1 cellular context compared by ENCODE assay signal in the genomic region with DNA sequence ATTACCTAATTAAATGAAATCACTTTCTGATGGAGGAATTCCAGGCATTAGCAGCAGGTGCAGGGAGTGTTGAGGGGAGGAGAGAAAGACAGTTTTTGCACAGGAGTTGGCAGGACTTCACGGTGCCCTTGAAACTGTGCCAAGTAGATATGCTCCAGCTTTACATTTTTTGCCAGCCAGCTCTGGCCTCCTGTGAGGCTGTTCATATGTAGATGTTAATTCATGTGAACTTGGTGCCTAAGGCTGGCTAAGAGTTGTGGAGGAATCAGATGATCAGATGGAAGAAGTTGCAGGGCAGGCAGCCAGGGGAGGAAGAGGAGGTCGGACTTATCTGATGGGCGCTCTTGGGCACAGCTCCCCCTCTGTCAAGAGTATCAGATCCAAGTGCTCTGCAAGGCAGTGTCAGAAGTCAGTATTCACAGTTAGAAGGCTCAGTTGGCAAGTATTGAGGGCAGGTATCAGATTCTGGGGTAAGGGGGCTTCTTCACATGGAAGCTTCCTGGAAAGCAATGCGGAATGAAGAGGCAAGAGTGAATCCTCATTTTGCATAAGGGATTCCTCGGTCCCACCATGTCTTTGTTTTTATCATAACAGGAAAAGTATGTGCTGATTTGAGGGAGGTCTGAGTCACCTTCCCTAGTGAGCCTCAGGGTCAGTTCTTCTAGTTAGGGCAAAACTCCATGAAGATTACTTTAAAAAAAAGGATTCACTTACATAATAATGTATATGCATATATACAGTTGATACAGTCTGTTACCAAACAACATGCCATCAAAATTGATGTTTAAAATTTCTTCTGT.
TF ChIP-seq lines count a peak whose summit lies in the region.

No MANE protein-coding gene starts in this region.

TF ChIP-seq in HepG2, 621 proteins besides CTCF, POLR2A, EP300 and RAD21 (continued from another document):
- TF ChIP-seq, protein P1, sequence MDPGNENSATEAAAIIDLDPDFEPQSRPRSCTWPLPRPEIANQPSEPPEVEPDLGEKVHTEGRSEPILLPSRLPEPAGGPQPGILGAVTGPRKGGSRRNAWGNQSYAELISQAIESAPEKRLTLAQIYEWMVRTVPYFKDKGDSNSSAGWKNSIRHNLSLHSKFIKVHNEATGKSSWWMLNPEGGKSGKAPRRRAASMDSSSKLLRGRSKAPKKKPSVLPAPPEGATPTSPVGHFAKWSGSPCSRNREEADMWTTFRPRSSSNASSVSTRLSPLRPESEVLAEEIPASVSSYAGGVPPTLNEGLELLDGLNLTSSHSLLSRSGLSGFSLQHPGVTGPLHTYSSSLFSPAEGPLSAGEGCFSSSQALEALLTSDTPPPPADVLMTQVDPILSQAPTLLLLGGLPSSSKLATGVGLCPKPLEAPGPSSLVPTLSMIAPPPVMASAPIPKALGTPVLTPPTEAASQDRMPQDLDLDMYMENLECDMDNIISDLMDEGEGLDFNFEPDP (CRISPR knock-in tag; conservative IDR thresholded peaks at IDR 0.05): no peak
- TF ChIP-seq JUNB (CRISPR knock-in tag; IDR thresholded peaks at IDR 0.05; ENCODE audit: borderline replicate concordance) (no peak), KDM5B (CRISPR knock-in tag; IDR thresholded peaks at IDR 0.05; ENCODE audit: borderline replicate concordance) (no peak), SIN3B (IDR thresholded peaks at IDR 0.05; ENCODE audit: low read length) (no peak), TEAD2 (CRISPR knock-in tag; IDR thresholded peaks at IDR 0.05) (no peak), ZNF569 (CRISPR knock-in tag; IDR thresholded peaks at IDR 0.05; ENCODE audit: borderline replicate concordance) (no peak), ZBTB21 (CRISPR knock-in tag; IDR thresholded peaks at IDR 0.05) (no peak), NKX3-1 (CRISPR knock-in tag; IDR thresholded peaks at IDR 0.05) (no peak)
